ENCODE assay signal across 16 cellular contexts in genomic region chr11:70243912-70244652, GRCh38. TPM values are rescaled to one million over a fixed set of nuclear protein-coding genes. Genes with fewer than 3 reads are reported as not detected.
A peak's percentile ranks its signal among the peaks of the same experiment; 100 is the strongest.
DNase-seq lines count a peak whose midpoint lies in the region.
"Had no signal": no experiment of that assay in that cellular context is flagged by ENCODE, and none has a peak within 500 bp of the region (broad histone marks: within the 10 kb centered on the region; RNA-seq: fewer than 3 reads in every experiment).

No MANE protein-coding gene starts in this region.

- peak; percentile 38 for DNase-seq in EH (ENCODE audit: low read depth)
- DNase-seq in LHCN-M2 (ENCODE audit: low read depth): peak; percentile 48
- DNase-seq in dedifferentiated amniotic fluid mesenchymal stem cell (ENCODE audit: extremely low spot score): peak; percentile 13
- DNase-seq in activated CD8-positive, alpha-beta memory T cell treated with anti-CD3 and anti-CD28 coated beads, Interleukin-2, amount 50 U/mL, for 48 hours: no peak
- DNase-seq in T-helper 2 cell: no peak
- no peak for DNase-seq in activated gamma-delta T cell (lab: John Stamatoyannopoulos, UW)
- DNase-seq: activated CD4-positive, alpha-beta memory T cell treated with anti-CD3 and anti-CD28 coated beads for 36 hours; activated effector memory CD4-positive, alpha-beta T cell treated with anti-CD3 and anti-CD28 coated beads, Interleukin-2, amount 50 U/mL, for 16 hours; central memory CD4-positive, alpha-beta T cell; left colon; natural killer cell; NCI-H1417; NCI-H446; right cardiac atrium; stimulated activated naive CD4-positive, alpha-beta T cell treated with Interleukin-2 at 50 U/mL for 16 hours had no signal

- H3K4me3 ChIP-seq in skeletal muscle satellite cell (ENCODE audit: low read length): no peak overlapping the region

- H3K9me3 ChIP-seq in skeletal muscle satellite cell (replicated peaks; ENCODE audit: low read length): no peaks in the 10 kb centered on the region

- H3K4me1 ChIP-seq in skeletal muscle satellite cell (ENCODE audit: control insufficient read depth, insufficient read depth, low read length): peaks cover 17% of the 10 kb centered on the region

- no peaks in the 10 kb centered on the region for H3K36me3 ChIP-seq in skeletal muscle satellite cell (ENCODE audit: insufficient read depth, low read length)

- H3K4me2 ChIP-seq in skeletal muscle satellite cell (ENCODE audit: low read length): peak overlapping the region; percentile 18

- no peak overlapping the region for H3K9ac ChIP-seq in skeletal muscle satellite cell (ENCODE audit: low read depth, low read length)

- H3K27me3 ChIP-seq in skeletal muscle satellite cell (ENCODE audit: control insufficient read depth, insufficient read depth, low read length): peaks cover 43% of the 10 kb centered on the region

RNA-seq across cellular contexts. Expression of gene PPFIA1, which starts 26.4 kb away (rescaled TPM):
- 41.4 and 45.1 TPM in 2 replicates for total RNA-seq in LHCN-M2 (2014; rRNA removed)
- polyA plus RNA-seq in LHCN-M2 (2012): 22.9 TPM
- total RNA-seq in skeletal muscle satellite cell (2012; rRNA removed): 24.6 and 29.1 TPM in 2 replicates

RNA-seq across cellular contexts. Expression of gene FADD, which starts 41.0 kb away (rescaled TPM):
- 45.1 and 47.2 TPM in 2 replicates for total RNA-seq in LHCN-M2 (2014; rRNA removed)
- polyA plus RNA-seq in LHCN-M2 (2012): 35.4 TPM
- 41.1 and 43.6 TPM in 2 replicates for total RNA-seq in skeletal muscle satellite cell (2012; rRNA removed)

Comparison
In these comparisons a context has a peak if more than half of its experiments do, and no peak if none do; other contexts are left out.
1. DNase-seq: peak in EH (single experiment), LHCN-M2 (single experiment) and dedifferentiated amniotic fluid mesenchymal stem cell (single experiment); none in activated CD8-positive, alpha-beta memory T cell treated with anti-CD3 and anti-CD28 coated beads, Interleukin-2, amount 50 U/mL, for 48 hours (single experiment), T-helper 2 cell (0 of 5) and activated gamma-delta T cell (single experiment).